ENCODE assay signal across 27 cellular contexts in the genomic region with DNA sequence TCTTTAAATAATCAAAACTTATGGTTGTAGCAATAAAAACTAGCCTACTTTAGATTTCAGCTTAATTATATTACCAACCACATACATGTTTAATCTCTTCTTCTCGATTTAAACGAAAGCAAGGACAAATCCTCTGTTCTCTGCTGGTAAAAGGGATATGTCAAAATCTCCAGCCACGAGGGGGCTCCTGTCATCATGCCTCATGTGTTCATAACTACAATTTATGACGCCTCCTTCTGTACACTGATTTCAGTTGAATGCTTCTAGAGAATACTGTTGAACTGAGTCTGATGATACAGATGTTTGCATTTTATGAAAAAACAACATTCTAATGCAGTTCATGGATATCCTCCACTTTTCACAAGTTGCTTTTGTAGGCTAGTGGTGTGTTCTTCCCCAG.
DNase-seq lines count a peak whose midpoint lies in the region; ATAC-seq, FAIRE-seq and TF ChIP-seq lines count a peak whose summit lies in the region.
"Had no signal": no experiment of that assay in that cellular context is flagged by ENCODE, and none has a peak within 500 bp of the region (broad histone marks: within the 10 kb centered on the region; RNA-seq: fewer than 3 reads in every experiment).

No MANE protein-coding gene starts in this region.

- intact Hi-C loops in colonic mucosa (cut with DNase I), result loop anchor here (10.0 kb wide), 1 partner anchor 457 kb away; no protein-coding TSS in a partner anchor

- H3K4me3 ChIP-seq in NB4 (ENCODE audit: low read depth, low read length) (no peak overlapping the region), colonic mucosa (no peak overlapping the region)
- H3K4me3 ChIP-seq in effector memory CD4-positive, alpha-beta T cell (ENCODE audit: insufficient read depth, low read depth, low read length, poor library complexity, severe bottlenecking), result no peak overlapping the region
- H3K4me3 ChIP-seq: breast epithelium, uterus had no signal

- ATAC-seq in GM18511 (IDR thresholded peaks at IDR 0.05; ENCODE audit: unreplicated experiment), result no peak
- ATAC-seq: activated T-helper 17 cell treated with anti-CD3 and anti-CD28 coated beads, Interleukin-2, amount 50 U/mL, for 72 hours; naive thymus-derived CD4-positive, alpha-beta T cell; T-helper 17 cell had no signal

- no peaks in the 10 kb centered on the region for H3K36me3 ChIP-seq in colonic mucosa
- H3K36me3 ChIP-seq in effector memory CD4-positive, alpha-beta T cell (ENCODE audit: control insufficient read depth, insufficient read depth, low read length), result no peaks in the 10 kb centered on the region
- H3K36me3 ChIP-seq: breast epithelium, uterus had no signal

- TF ChIP-seq CTCF in D721Med (IDR thresholded peaks at IDR 0.05; ENCODE audit: insufficient read depth, missing control alignments), result peak; percentile 27
- peak; percentile 41 for TF ChIP-seq CTCF in NB4 (IDR thresholded peaks at IDR 0.05; ENCODE audit: low read depth, low read length)
- TF ChIP-seq CTCF in colonic mucosa (IDR thresholded peaks at IDR 0.05), result no peak

- H3K4me1 ChIP-seq in colonic mucosa, result no peaks in the 10 kb centered on the region
- H3K4me1 ChIP-seq in effector memory CD4-positive, alpha-beta T cell (ENCODE audit: control insufficient read depth, insufficient read depth, low read length, poor library complexity, severe bottlenecking), result no peaks in the 10 kb centered on the region
- H3K4me1 ChIP-seq: breast epithelium had no signal

- peak; percentile 6 for DNase-seq in ACHN
- no peak for DNase-seq in D721Med (ENCODE audit: insufficient read length, low spot score)
- DNase-seq in NB4 (ENCODE audit: low read depth), result peak; percentile 31
- DNase-seq in RPMI8226, result peak; percentile 71
- DNase-seq in colonic mucosa, result no peak
- no peak for DNase-seq in KG1 (lab: John Stamatoyannopoulos, UW)
- DNase-seq in effector memory CD4-positive, alpha-beta T cell, result no peak
- DNase-seq: activated CD4-positive, alpha-beta memory T cell treated with anti-CD3 and anti-CD28 coated beads, Interleukin-2, amount 10 ng/mL, durations not matched to agents 7 days and 5 days; activated CD4-positive, alpha-beta T cell treated with anti-CD3 and anti-CD28 coated beads for 1 hour; CD4-positive, alpha-beta T cell; effector CD4-positive, alpha-beta T cell; GF-D8; H9; midbrain; naive thymus-derived CD4-positive, alpha-beta T cell; NCI-H1092 treated with DMSO at 0.1 percent for 48 hours; NCI-H187; NCI-H774; nucleus accumbens; stimulated activated naive CD4-positive, alpha-beta T cell treated with Interleukin-2 at 50 U/mL for 16 hours; T-helper 17 cell; uterus had no signal

- TF ChIP-seq POLR2A in NB4 (IDR thresholded peaks at IDR 0.05; ENCODE audit: extremely low read depth, insufficient read length), result no peak

- H3K27ac ChIP-seq in colonic mucosa, result no peak overlapping the region
- H3K27ac ChIP-seq in effector memory CD4-positive, alpha-beta T cell (ENCODE audit: insufficient read depth, low read length, poor library complexity, severe bottlenecking), result no peak overlapping the region
- H3K27ac ChIP-seq: breast epithelium, KMS-11 had no signal

- FAIRE-seq in D721Med (lab: Jason Lieb, UNC), result no peak
- FAIRE-seq: RCC 7860 had no signal

- in situ Hi-C loops in ACHN (cut with HindIII; ENCODE audit: low pct_ligation_motif_present, low pct_unique_long_range_greater_than_20kb, low sequenced_read_pairs), result no loop called here

- no peaks in the 10 kb centered on the region for H3K27me3 ChIP-seq in colonic mucosa
- H3K27me3 ChIP-seq in effector memory CD4-positive, alpha-beta T cell (replicated peaks; ENCODE audit: control insufficient read depth, insufficient read depth, low read length, poor library complexity, severe bottlenecking), result no peaks in the 10 kb centered on the region
- H3K27me3 ChIP-seq: breast epithelium, uterus had no signal

- no peak overlapping the region for H3K9ac ChIP-seq in colonic mucosa (ENCODE audit: low read depth in 2 of 2, low read length in 2 of 2)
- H3K9ac ChIP-seq: KMS-11 had no signal

- no peaks in the 10 kb centered on the region for H3K9me3 ChIP-seq in colonic mucosa
- H3K9me3 ChIP-seq in effector memory CD4-positive, alpha-beta T cell (ENCODE audit: control insufficient read depth, low read length), result no peaks in the 10 kb centered on the region
- H3K9me3 ChIP-seq: breast epithelium, uterus had no signal

Comparison
In these comparisons a context has a peak if more than half of its experiments do, and no peak if none do; other contexts are left out.
1. DNase-seq: peak in ACHN (single experiment), NB4 (single experiment) and RPMI8226 (single experiment); none in D721Med (single experiment), colonic mucosa (single experiment), KG1 (single experiment) and effector memory CD4-positive, alpha-beta T cell (0 of 3).